In genomic region chr10:47333532-47333931, GRCh38 we compare ENCODE assay signal across 1 cellular context.
A peak's percentile ranks its signal among the peaks of the same experiment; 100 is the strongest.
TF ChIP-seq lines count a peak whose summit lies in the region.

No MANE protein-coding gene starts in this region.

TF ChIP-seq in HepG2, 621 proteins besides CTCF, POLR2A, EP300 and RAD21:
- no peak for TF ChIP-seq U2AF1 (optimal IDR thresholded peaks at IDR 0.05; ENCODE audit: low read depth, low read length)
- TF ChIP-seq MNT (IDR thresholded peaks at IDR 0.05), result peak; percentile 98
TF ChIP-seq in HepG2: peak in this region for 1.
